ENCODE assay signal across 9 cellular contexts in genomic region chr5:140115186-140115500, GRCh38. TPM values are rescaled to one million over a fixed set of nuclear protein-coding genes. Genes with fewer than 3 reads are reported as not detected.
DNase-seq lines count a peak whose midpoint lies in the region; ATAC-seq, FAIRE-seq and TF ChIP-seq lines count a peak whose summit lies in the region.
"Had no signal": no experiment of that assay in that cellular context is flagged by ENCODE, and none has a peak within 500 bp of the region (broad histone marks: within the 10 kb centered on the region; RNA-seq: fewer than 3 reads in every experiment).

No MANE protein-coding gene starts in this region.

- TF ChIP-seq CTCF in GM23338 (conservative IDR thresholded peaks at IDR 0.05; ENCODE audit: low read depth in 2 of 2) (no peak), fibroblast of villous mesenchyme (IDR thresholded peaks at IDR 0.05; ENCODE audit: insufficient read depth, low read depth, low read length) (no peak)

- peaks cover 33% of the 10 kb centered on the region for H4K20me1 ChIP-seq in GM23338 (replicated peaks; ENCODE audit: insufficient read depth)

- H3K9me3 Mint-ChIP-seq in GM23338 (no peaks in the 10 kb centered on the region), T-cell (no peaks in the 10 kb centered on the region)

- peak overlapping the region; percentile 86 for H3K9ac ChIP-seq in skeletal muscle satellite cell (ENCODE audit: low read depth, low read length)

- H3K27me3 ChIP-seq in GM23338 (ENCODE audit: insufficient read depth) (peaks cover 74% of the 10 kb centered on the region), skeletal muscle satellite cell (ENCODE audit: control insufficient read depth, insufficient read depth, low read length) (no peaks in the 10 kb centered on the region)

- H3K36me3 ChIP-seq in GM23338 (ENCODE audit: insufficient read depth): no peaks in the 10 kb centered on the region
- H3K36me3 ChIP-seq in skeletal muscle satellite cell (ENCODE audit: insufficient read depth, low read length): peaks cover 5% of the 10 kb centered on the region

- H3K9me3 ChIP-seq in skeletal muscle satellite cell (replicated peaks; ENCODE audit: low read length): no peaks in the 10 kb centered on the region

- ATAC-seq in GM23338: no peak
- ATAC-seq in T-cell (replicated peaks in 1 of 4): no peak
- ATAC-seq in GM18511 (IDR thresholded peaks at IDR 0.05; ENCODE audit: unreplicated experiment): no peak
- ATAC-seq in GM19397 (IDR thresholded peaks at IDR 0.05; ENCODE audit: unreplicated experiment): no peak
- no peak for ATAC-seq in HG03135 (IDR thresholded peaks at IDR 0.05; ENCODE audit: unreplicated experiment)

- H3K79me2 ChIP-seq in GM23338 (replicated peaks; ENCODE audit: insufficient read depth): no peaks in the 10 kb centered on the region

- no peak overlapping the region for H2AFZ ChIP-seq in GM23338

- no peaks in the 10 kb centered on the region for H3K9me2 ChIP-seq in GM23338 (ENCODE audit: insufficient read depth)

- H3F3A ChIP-seq in GM23338 (replicated peaks; ENCODE audit: low read depth): 0 out of 2 replicates have a peak, but pooled peaks cover 3% of the 10 kb centered on the region

- FAIRE-seq in GM12891 (lab: Jason Lieb, UNC): no peak
- FAIRE-seq: TTC549 had no signal

- H3K4me1 ChIP-seq in GM23338 (ENCODE audit: insufficient read depth) (peaks cover 29% of the 10 kb centered on the region), skeletal muscle satellite cell (ENCODE audit: control insufficient read depth, insufficient read depth, low read length) (peaks cover 26% of the 10 kb centered on the region)

- H3K4me1 Mint-ChIP-seq in GM23338: peaks cover 35% of the 10 kb centered on the region
- peaks cover 62 to 70% (median 70%) of the 10 kb centered on the region in 3 donors for H3K4me1 Mint-ChIP-seq in T-cell

- no peaks in the 10 kb centered on the region for H3K36me3 Mint-ChIP-seq in GM23338 (ENCODE audit: low read depth)
- H3K36me3 Mint-ChIP-seq in T-cell: no peaks in the 10 kb centered on the region

- H3K4me3 ChIP-seq in GM23338 (peak overlapping the region; percentile 80), fibroblast of villous mesenchyme (ENCODE audit: low read depth, low read length) (peak overlapping the region; percentile 75), skeletal muscle satellite cell (ENCODE audit: low read length) (peak overlapping the region; percentile 88)

- CTCF ChIA-PET in T-cell (lab: Charles Lee): interaction anchor here in 1 of 2 donors (0.7 to 1.4 kb wide), 5 partner anchors 8 to 818 kb away, joined by 3 to 5 read pairs (median 3); no protein-coding TSS in a partner anchor

- H3K27me3 Mint-ChIP-seq in GM23338 (ENCODE audit: insufficient read depth, low read depth, poor library complexity) (peaks cover 56% of the 10 kb centered on the region), T-cell (peaks cover 3 to 4% of the 10 kb centered on the region in 2 donors)

- H3K27ac ChIP-seq in GM23338 (ENCODE audit: low read depth): no peak overlapping the region

- DNase-seq in GM23338 (ENCODE audit: low spot score): no peak
- DNase-seq in T-cell: no peak
- DNase-seq in fibroblast of villous mesenchyme (ENCODE audit: low read depth): no peak
- no peak for DNase-seq in GM12891 (ENCODE audit: insufficient read length, low spot score)

- POLR2A ChIA-PET in T-cell (lab: Charles Lee): interaction anchor here (0.7 to 0.9 kb wide), 5 partner anchors 8 to 1540 kb away, joined by 3 to 6 read pairs (median 4); partner anchors contain the start of gene HSPA9 (in 1 of the 2)

- H3K27ac Mint-ChIP-seq in GM23338 (no peak overlapping the region), T-cell (peak overlapping the region; percentile 88 to 93)

- H3K4me2 ChIP-seq in GM23338 (peak overlapping the region; percentile 89), skeletal muscle satellite cell (ENCODE audit: low read length) (peak overlapping the region; percentile 94)

- no peak for TF ChIP-seq POLR2A in GM12891 (IDR thresholded peaks at IDR 0.05; ENCODE audit: low read depth, low read length)

- peak overlapping the region; percentile 78 for H3K4me3 Mint-ChIP-seq in GM23338
- H3K4me3 Mint-ChIP-seq in T-cell: peak overlapping the region; percentile 90 to 93 (median 90)

TF ChIP-seq in GM23338, 12 proteins besides CTCF, POLR2A, EP300 and RAD21 (continues in another document):
- TF ChIP-seq, protein P1, sequence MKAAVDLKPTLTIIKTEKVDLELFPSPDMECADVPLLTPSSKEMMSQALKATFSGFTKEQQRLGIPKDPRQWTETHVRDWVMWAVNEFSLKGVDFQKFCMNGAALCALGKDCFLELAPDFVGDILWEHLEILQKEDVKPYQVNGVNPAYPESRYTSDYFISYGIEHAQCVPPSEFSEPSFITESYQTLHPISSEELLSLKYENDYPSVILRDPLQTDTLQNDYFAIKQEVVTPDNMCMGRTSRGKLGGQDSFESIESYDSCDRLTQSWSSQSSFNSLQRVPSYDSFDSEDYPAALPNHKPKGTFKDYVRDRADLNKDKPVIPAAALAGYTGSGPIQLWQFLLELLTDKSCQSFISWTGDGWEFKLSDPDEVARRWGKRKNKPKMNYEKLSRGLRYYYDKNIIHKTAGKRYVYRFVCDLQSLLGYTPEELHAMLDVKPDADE (IDR thresholded peaks at IDR 0.05): no peak
- TF ChIP-seq STAT1 (IDR thresholded peaks at IDR 0.05; ENCODE audit: unreplicated experiment): no peak

TF ChIP-seq in GM12891, 5 proteins besides CTCF, POLR2A, EP300 and RAD21:
- TF ChIP-seq SPI1 (IDR thresholded peaks at IDR 0.05; ENCODE audit: low read depth, low read length) (no peak), TAF1 (IDR thresholded peaks at IDR 0.05; ENCODE audit: low read depth, low read length) (no peak), POLR2AphosphoS5 (IDR thresholded peaks at IDR 0.05; ENCODE audit: low read depth, low read length) (no peak), POU2F2 (IDR thresholded peaks at IDR 0.05; ENCODE audit: low read depth, low read length) (no peak), PAX5 (IDR thresholded peaks at IDR 0.05; ENCODE audit: insufficient read depth, low read length, severe bottlenecking) (no peak)

RNA-seq across cellular contexts. Expression of gene PURA, which starts 1.2 kb away (rescaled TPM):
- 2.3 and 2.6 TPM in 2 replicates for total RNA-seq in GM23338 (2014; rRNA removed; shearing (Covaris generic))
- polyA plus RNA-seq in GM23338 (2016; fragmentation: Nextera tagmentation; extraction: Ambion mirVana): 1.3 and 1.5 TPM in 2 replicates
- total RNA-seq in T-cell (10 to 100 TPM; 10.8 to 28.1 (median 25.3) TPM), fibroblast of villous mesenchyme (20.0 and 26.3 TPM in 2 replicates)
- 12.7 and 13.4 TPM in 2 replicates for total RNA-seq in skeletal muscle satellite cell (2012; rRNA removed)
- polyA plus RNA-seq in GM12891 (2012; ENCODE audit: low read depth, missing spikeins): 2.4 TPM

RNA-seq across cellular contexts. Expression of gene IGIP, which starts 10.6 kb away (rescaled TPM):
- 0.38 and 1.0 TPM in 2 replicates for total RNA-seq in GM23338 (2014; rRNA removed; shearing (Covaris generic))
- 0.19 and 0.21 TPM in 2 replicates for polyA plus RNA-seq in GM23338 (2016; fragmentation: Nextera tagmentation; extraction: Ambion mirVana)
- total RNA-seq in T-cell (10 to 100 TPM in 2 of 5 donors, 1 to 10 TPM in 3; 4.7 to 11.3 (median 9.7) TPM), fibroblast of villous mesenchyme (6.4 and 7.8 TPM in 2 replicates)
- total RNA-seq in skeletal muscle satellite cell (2012; rRNA removed): 3.7 and 4.1 TPM in 2 replicates
- polyA plus RNA-seq in GM12891 (2012; ENCODE audit: low read depth, missing spikeins): 0.82 TPM

RNA-seq across cellular contexts. Expression of gene CYSTM1, which starts 59.8 kb away (rescaled TPM):
- total RNA-seq in GM23338 (2014; rRNA removed; shearing (Covaris generic)): 14.4 and 15.0 TPM in 2 replicates
- 42.3 and 46.0 TPM in 2 replicates for polyA plus RNA-seq in GM23338 (2016; fragmentation: Nextera tagmentation; extraction: Ambion mirVana)
- 1 to 10 TPM; 1.9 to 6.0 (median 5.0) TPM for total RNA-seq in T-cell
- 9.5 and 15.8 TPM in 2 replicates for total RNA-seq in fibroblast of villous mesenchyme
- 26.2 and 29.7 TPM in 2 replicates for total RNA-seq in skeletal muscle satellite cell (2012; rRNA removed)
- 37.2 TPM for polyA plus RNA-seq in GM12891 (2012; ENCODE audit: low read depth, missing spikeins)
